9 cellular contexts compared by ENCODE assay signal in the genomic region with DNA sequence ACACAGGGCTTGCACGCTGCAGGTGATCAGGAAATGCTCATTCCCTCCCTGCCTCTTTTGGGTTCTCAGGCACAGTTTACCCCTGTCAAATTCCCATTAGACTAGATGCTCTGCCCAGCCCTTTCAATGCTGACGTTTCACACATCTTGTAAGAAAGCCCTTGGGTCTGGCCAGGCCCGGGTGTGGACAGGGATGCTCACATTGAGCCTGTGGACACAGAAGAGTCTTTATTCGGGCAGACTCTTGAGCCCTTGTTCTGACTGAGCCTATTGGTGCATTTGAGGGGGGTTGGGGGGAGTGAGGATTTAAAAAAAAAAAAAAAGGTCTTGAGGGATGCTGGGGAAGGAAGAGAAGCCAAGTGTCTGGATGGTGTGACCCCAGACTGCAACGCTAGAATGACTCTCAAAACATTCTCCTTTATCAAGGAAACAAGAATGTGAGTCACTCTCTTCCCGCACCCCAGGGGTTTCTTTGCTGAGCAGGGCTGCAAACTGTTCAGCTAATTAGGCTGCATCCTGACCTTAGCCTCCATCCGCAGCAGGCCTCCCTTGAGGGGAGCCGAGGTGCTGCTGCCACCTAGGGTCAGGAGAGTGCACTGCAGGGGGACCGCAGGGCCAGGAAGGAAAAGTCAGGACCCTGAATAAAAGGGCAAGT. TPM values are rescaled to one million over a fixed set of nuclear protein-coding genes. Genes with fewer than 3 reads are reported as not detected.
DNase-seq lines count a peak whose midpoint lies in the region; ATAC-seq, FAIRE-seq and TF ChIP-seq lines count a peak whose summit lies in the region.
"Had no signal": no experiment of that assay in that cellular context is flagged by ENCODE, and none has a peak within 500 bp of the region (broad histone marks: within the 10 kb centered on the region; RNA-seq: fewer than 3 reads in every experiment).

No MANE protein-coding gene starts in this region.

- DNase-seq in Calu3 = peak; percentile 76
- peak; percentile 76 for DNase-seq in GM20000 (ENCODE audit: low spot score)
- peak in 1 of 3 donors; percentile 42 for DNase-seq in T-helper 17 cell
- peak; percentile 86 for DNase-seq in astrocyte of the cerebellum (ENCODE audit: low read depth)
- DNase-seq in hippocampal formation (lab: John Stamatoyannopoulos, UW) = peak; percentile 27 to 40
- DNase-seq in small intestine = peak; percentile 43

- ATAC-seq in T-helper 17 cell = peak; percentile 82
- no peak for ATAC-seq in GM18519 (IDR thresholded peaks at IDR 0.05; ENCODE audit: low FRiP score, unreplicated experiment)

- H3K36me3 Mint-ChIP-seq in Calu3 (ENCODE audit: insufficient read depth, unreplicated experiment) (no peaks in the 10 kb centered on the region), T-helper 17 cell (ENCODE audit: low read depth) (peaks cover 4% of the 10 kb centered on the region)
- H3K36me3 Mint-ChIP-seq: activated naive CD8-positive, alpha-beta T cell had no signal

- H3K36me3 ChIP-seq in HUES48 (ENCODE audit: control insufficient read depth, insufficient read depth, low read length) = no peaks in the 10 kb centered on the region
- no peaks in the 10 kb centered on the region for H3K36me3 ChIP-seq in small intestine (ENCODE audit: control insufficient read depth in 2 of 2, insufficient read depth in 2 of 2, low read length in 2 of 2)

- H3K9ac ChIP-seq in HUES48 (ENCODE audit: low read depth, low read length) = no peak overlapping the region

- intact Hi-C loops in Calu3 (cut with micrococcal nuclease; ENCODE audit: unreplicated experiment) = loop anchor here (2.0 to 5.0 kb wide), 3 partner anchors 125 to 471 kb away; no protein-coding TSS in a partner anchor

- H3K27me3 Mint-ChIP-seq in Calu3 (ENCODE audit: unreplicated experiment) (peaks cover 40% of the 10 kb centered on the region), T-helper 17 cell (peaks cover 16% of the 10 kb centered on the region)

- H3K9me3 ChIP-seq in HUES48 (ENCODE audit: control insufficient read depth, insufficient read depth, low read length) = no peaks in the 10 kb centered on the region
- no peaks in the 10 kb centered on the region for H3K9me3 ChIP-seq in T-helper 17 cell (ENCODE audit: control insufficient read depth, low read length, poor library complexity, severe bottlenecking)
- no peaks in the 10 kb centered on the region for H3K9me3 ChIP-seq in small intestine (ENCODE audit: control insufficient read depth, low read depth)

- in situ Hi-C loops in astrocyte of the cerebellum (cut with HindIII; ENCODE audit: low sequenced_read_pairs) = loop anchor here (25.0 kb wide), 2 partner anchors 545 to 1170 kb away; no protein-coding TSS in a partner anchor

- H3K27ac Mint-ChIP-seq in Calu3 (ENCODE audit: unreplicated experiment) (no peak overlapping the region), T-helper 17 cell (no peak overlapping the region)
- H3K27ac Mint-ChIP-seq: activated naive CD8-positive, alpha-beta T cell had no signal

- no peak for FAIRE-seq in small intestine (lab: Jason Lieb, UNC)

- H3K4me1 Mint-ChIP-seq in Calu3 (ENCODE audit: low read depth, unreplicated experiment) = no peaks in the 10 kb centered on the region
- peaks cover 5% of the 10 kb centered on the region for H3K4me1 Mint-ChIP-seq in T-helper 17 cell

- BruUV-seq in Calu3 (replicated peaks; lab: Mats Ljungman, UMichigan) = no TSS peak

- H3K4me3 ChIP-seq in HUES48 (ENCODE audit: low read depth, low read length) = no peak overlapping the region
- no peak overlapping the region for H3K4me3 ChIP-seq in astrocyte of the cerebellum (ENCODE audit: low read depth, low read length)
- H3K4me3 ChIP-seq in small intestine (ENCODE audit: low read depth in 1 of 2, low read length in 2 of 2) = no peak overlapping the region

- no peaks in the 10 kb centered on the region; the same call in none of the 2 replicates for H3K27me3 ChIP-seq in HUES48 (ENCODE audit: control insufficient read depth, insufficient read depth, low read length)
- no peaks in the 10 kb centered on the region for H3K27me3 ChIP-seq in small intestine (ENCODE audit: control insufficient read depth in 2 of 2, insufficient read depth in 2 of 2, low read length in 2 of 2)

- CTCF ChIA-PET in Calu3 (lab: Charles Lee) = interaction anchor here (0.6 to 0.7 kb wide), 4 partner anchors 18 to 124 kb away, joined by 3 to 4 read pairs (median 3); no protein-coding TSS in a partner anchor

- H3K27ac ChIP-seq in HUES48 (ENCODE audit: low read depth, low read length) (peak overlapping the region; percentile 54), small intestine (ENCODE audit: low read depth in 1 of 2, low read length in 1 of 2) (no peak overlapping the region)

- no peaks in the 10 kb centered on the region for H3K9me3 Mint-ChIP-seq in Calu3 (ENCODE audit: low read depth, unreplicated experiment)

- TF ChIP-seq CTCF in Calu3 (IDR thresholded peaks at IDR 0.05; ENCODE audit: unreplicated experiment) = peak; percentile 98
- peak; percentile 97 for TF ChIP-seq CTCF in GM20000 (IDR thresholded peaks at IDR 0.05; ENCODE audit: extremely low read depth, missing control alignments)
- peak; percentile 100 for TF ChIP-seq CTCF in astrocyte of the cerebellum (IDR thresholded peaks at IDR 0.05; ENCODE audit: low read depth, low read length, missing control alignments)

- H3K4me1 ChIP-seq in HUES48 (ENCODE audit: control insufficient read depth, insufficient read depth, low read length) (peaks cover 12% of the 10 kb centered on the region), small intestine (ENCODE audit: control insufficient read depth in 2 of 2, insufficient read depth in 1 of 2, low read depth in 1 of 2, low read length in 1 of 2) (no peaks in the 10 kb centered on the region)

- WGBS in small intestine, 3 donors = 39 to 40% (median 40%) methylated on average over 9 of the region's 9 CpGs

- H3K4me3 Mint-ChIP-seq in Calu3 (ENCODE audit: low read depth, unreplicated experiment) (no peak overlapping the region), T-helper 17 cell (no peak overlapping the region)
- H3K4me3 Mint-ChIP-seq: activated naive CD8-positive, alpha-beta T cell had no signal

RNA-seq across cellular contexts. Expression of a gene that starts 53.6 kb away (rescaled TPM):
- total RNA-seq in Calu3 (2022) (not detected in 2 replicates), T-helper 17 cell (not detected)
- polyA plus RNA-seq in small intestine = under 1 TPM in 1 of 3 donors, not detected in 2; 0.28 TPM
